23 cellular contexts compared by ENCODE assay signal in genomic region chrX:77924320-77924859, GRCh38. TPM values are rescaled to one million over a fixed set of nuclear protein-coding genes. Genes with fewer than 3 reads are reported as not detected.
A peak's percentile ranks its signal among the peaks of the same experiment; 100 is the strongest.
DNase-seq lines count a peak whose midpoint lies in the region; ATAC-seq, FAIRE-seq and TF ChIP-seq lines count a peak whose summit lies in the region.
"Had no signal": no experiment of that assay in that cellular context is flagged by ENCODE, and none has a peak within 500 bp of the region (broad histone marks: within the 10 kb centered on the region; RNA-seq: fewer than 3 reads in every experiment).

No MANE protein-coding gene starts in this region.

- TF ChIP-seq RAD21 in A549 (conservative IDR thresholded peaks at IDR 0.05 in 1 of 2, IDR thresholded peaks at IDR 0.05 in 1 of 2) (no peak), K562 (CRISPR knock-in tag; conservative IDR thresholded peaks at IDR 0.05 in 1 of 2, IDR thresholded peaks at IDR 0.05 in 1 of 2) (no peak)

- intact Hi-C loops in K562 (cut with micrococcal nuclease): no loop called here

- no peaks in the 10 kb centered on the region for H3K27me3 Mint-ChIP-seq in nephron progenitor cell (ENCODE audit: low read depth, poor library complexity)
- H3K27me3 Mint-ChIP-seq: CD4-positive, alpha-beta T cell had no signal

- CTCF ChIA-PET in A549 (lab: Yijun Ruan, JAX) (interaction anchor here (1.6 kb wide), 1 partner anchor 100 kb away, joined by 5 read pairs; no protein-coding TSS in a partner anchor), K562 (lab: Yijun Ruan, JAX; ENCODE audit: low intra/inter-chr PET ratio) (no interaction called here)

- 44% methylated on average over 2 of the region's 8 CpGs for WGBS in A549 (ENCODE audit: missing lambda C conversion rate)
- 5% methylated on average over 8 of the region's 8 CpGs for WGBS in K562 (ENCODE audit: insufficient coverage, low coverage, missing lambda C conversion rate)

- H3K36me3 ChIP-seq in K562 (ENCODE audit: control insufficient read depth, insufficient read depth, low read length): no peaks in the 10 kb centered on the region; the same call in 2 of the 3 replicates
- H3K36me3 ChIP-seq: BE2C had no signal

- in situ Hi-C loops in K562 (cut with MboI): no loop called here

- no peak overlapping the region for H3K27ac Mint-ChIP-seq in nephron progenitor cell
- H3K27ac Mint-ChIP-seq: CD14-positive monocyte; CD4-positive, alpha-beta T cell; CD8-positive, alpha-beta memory T cell had no signal

- no peak for TF ChIP-seq POLR2A in A549 (IDR thresholded peaks at IDR 0.05; ENCODE audit: low read length)
- TF ChIP-seq POLR2A in K562 (conservative IDR thresholded peaks at IDR 0.05): no peak

- no peaks in the 10 kb centered on the region for H4K20me1 ChIP-seq in K562 (replicated peaks; ENCODE audit: control insufficient read depth, insufficient read depth, low read length)
- H4K20me1 ChIP-seq: BLaER1 treated with 17β-estradiol and CSF1 and Interleukin-3, amounts not matched to agents 10 nM and 100 nM had no signal

- FAIRE-seq in A549 (lab: Jason Lieb, UNC): no peak
- no peak for FAIRE-seq in K562 (lab: Jason Lieb, UNC)
- FAIRE-seq: A204.1, H1 had no signal

- ATAC-seq in A549 (no peak), K562 (peak; percentile 51), HG02798 (IDR thresholded peaks at IDR 0.05; ENCODE audit: poor library complexity, unreplicated experiment) (no peak)

- TF ChIP-seq CTCF in A549 (IDR thresholded peaks at IDR 0.05): no peak
- no peak for TF ChIP-seq CTCF in K562 (IDR thresholded peaks at IDR 0.05 in 2 of 3, conservative IDR thresholded peaks at IDR 0.05 in 1 of 3; ENCODE audit: insufficient read depth in 2 of 3, low read depth in 1 of 3, low read length in 3 of 3)
- TF ChIP-seq CTCF in nephron progenitor cell (IDR thresholded peaks at IDR 0.05): no peak

- peaks cover 23% of the 10 kb centered on the region for H3K9me3 Mint-ChIP-seq in nephron progenitor cell
- H3K9me3 Mint-ChIP-seq: CD4-positive, alpha-beta T cell; CD8-positive, alpha-beta memory T cell had no signal

- TSS peak; percentile 19 for BruUV-seq in K562 (replicated peaks; lab: Mats Ljungman, UMichigan)

- H3K36me3 Mint-ChIP-seq in nephron progenitor cell (ENCODE audit: low read depth): peaks cover 4% of the 10 kb centered on the region

- H3K4me3 Mint-ChIP-seq in nephron progenitor cell: no peak overlapping the region
- H3K4me3 Mint-ChIP-seq: CD14-positive monocyte; CD4-positive, alpha-beta T cell; CD8-positive, alpha-beta memory T cell had no signal

- no peak overlapping the region for H3K4me3 ChIP-seq in A549
- no peak overlapping the region for H3K4me3 ChIP-seq in K562
- H3K4me3 ChIP-seq: BLaER1 treated with 17β-estradiol and CSF1 and Interleukin-3, amounts not matched to agents 10 nM and 100 nM; GM23248 had no signal

- POLR2A ChIA-PET in A549 (lab: Yijun Ruan, JAX): no interaction called here
- POLR2A ChIA-PET in K562 (lab: Yijun Ruan, JAX): no interaction called here

- TF ChIP-seq EP300 in A549 (IDR thresholded peaks at IDR 0.05) (no peak), K562 (IDR thresholded peaks at IDR 0.05; ENCODE audit: low read length) (no peak; the same call in 1 of the 2 replicates)

- H3K9me3 ChIP-seq in A549 (no peaks in the 10 kb centered on the region), K562 (replicated peaks; ENCODE audit: control insufficient read depth, insufficient read depth, low read depth, low read length) (no peaks in the 10 kb centered on the region)
- H3K9me3 ChIP-seq: BE2C had no signal

- H2AFZ ChIP-seq in K562 (ENCODE audit: low read depth, low read length): no peak overlapping the region
- H2AFZ ChIP-seq: GM23248 had no signal

- H3K9ac ChIP-seq in K562 (ENCODE audit: insufficient read depth in 1 of 2, low read depth in 2 of 2, low read length in 2 of 2): peak overlapping the region; percentile 7 to 17; a peak in 2 of 4 replicates
- H3K9ac ChIP-seq: BLaER1 treated with 17β-estradiol and CSF1 and Interleukin-3, amounts not matched to agents 10 nM and 100 nM; GM23248 had no signal

- no peaks in the 10 kb centered on the region for H3K9me1 ChIP-seq in K562 (ENCODE audit: control insufficient read depth, insufficient read depth, low read length)

- H3K27ac ChIP-seq in A549 (0 out of 6 replicates have a peak overlapping the region, but pooled peaks of 1 of the 2 experiments have one; percentile 35), K562 (ENCODE audit: extremely low read depth, low read depth, low read length) (peak overlapping the region; percentile 58; the same call in 2 of the 3 replicates)
- H3K27ac ChIP-seq: 22Rv1; BLaER1 treated with 17β-estradiol and CSF1 and Interleukin-3, amounts not matched to agents 10 nM and 100 nM; GM23248 had no signal

- H3K4me2 ChIP-seq in A549: peak overlapping the region; percentile 58
- H3K4me2 ChIP-seq in K562 (ENCODE audit: insufficient read depth, low read length): peak overlapping the region; percentile 25; the same call in 1 of the 2 replicates

- no peak for DNase-seq in A549 (ENCODE audit: low read depth in 1 of 2, low spot score in 1 of 2)
- DNase-seq in OCI-M1 (lab: John Stamatoyannopoulos, UW): peak; percentile 6
- DNase-seq in K562 (ENCODE audit: extremely low read depth in 1 of 4, low spot score in 3 of 4): no peak
- DNase-seq in putamen (ENCODE audit: low spot score): no peak
- no peak for DNase-seq in nephron progenitor cell
- DNase-seq: ACHN; AML-193; BE2C; CD4-positive, alpha-beta T cell; CD8-positive, alpha-beta memory T cell; DMS 273 treated with DMSO at 0.1 percent for 48 hours; DMS79; EL; GDM1; GM23248; H7; HCEC 1CT had no signal

- peaks cover 90% of the 10 kb centered on the region for H3K79me2 ChIP-seq in K562 (ENCODE audit: control insufficient read depth, insufficient read depth, low read length)

- peaks cover 29% of the 10 kb centered on the region; the same call in 2 of the 3 replicates for H3K4me1 ChIP-seq in A549
- peaks cover 4% of the 10 kb centered on the region in 2 experiments; a peak in 3 of 5 replicates for H3K4me1 ChIP-seq in K562 (replicated peaks in 1 of 2; ENCODE audit: control insufficient read depth in 2 of 2, insufficient read depth in 2 of 2, low read length in 2 of 2)
- H3K4me1 ChIP-seq: BE2C had no signal

- no peaks in the 10 kb centered on the region for H3K4me1 Mint-ChIP-seq in nephron progenitor cell

- H3K27me3 ChIP-seq in K562 (ENCODE audit: control insufficient read depth in 2 of 2, insufficient read depth in 2 of 2, low read length in 2 of 2): no peaks in the 10 kb centered on the region
- H3K27me3 ChIP-seq: BE2C had no signal

RNA-seq across cellular contexts. Expression of gene ATP7A, which starts 13.9 kb away (rescaled TPM):
- polyA plus RNA-seq in A549 (2011; rRNA removed): 12.2 and 13.0 TPM in 2 replicates
- 1.1 and 1.4 TPM in 2 replicates for polyA plus RNA-seq in A549 (2012; cell fraction: cytosol; rRNA removed)
- polyA plus RNA-seq in A549 (2012; cell fraction: nucleus; rRNA removed): 1.1 and 1.6 TPM in 2 replicates
- 6.0 to 6.8 TPM (median 6.5 TPM) in 3 replicates for polyA plus RNA-seq in A549 (2017; fragmentation: RNase III; extraction: RNeasy Plus Mini Kit Qiagen cat#74134 plus additional on column Dnase treatment)
- 15.8 and 18.4 TPM in 2 replicates for polyA minus RNA-seq in A549 (2011; rRNA and poly(A)+ RNA removed)
- 41.1 and 107 TPM in 2 replicates for total RNA-seq in K562 (2011; cell fraction: chromatin; rRNA removed; ENCODE audit: low replicate concordance)
- 20.2 and 29.7 TPM in 2 replicates for total RNA-seq in K562 (2011; cell fraction: nucleolus; rRNA removed)
- total RNA-seq in K562 (2011; cell fraction: nucleoplasm; rRNA removed): 63.8 and 93.5 TPM in 2 replicates
- 9.5 and 10.0 TPM in 2 replicates for total RNA-seq in K562 (2014; rRNA removed)
- total RNA-seq in K562 (2014; rRNA removed; fragmentation: Illumina TruSeq; extraction: Trizol): 19.8 and 21.6 TPM in 2 replicates
- 12.3 TPM in 2 replicates for total RNA-seq in K562 (2015; rRNA removed; fragmentation: Illumina TruSeq; extraction: Trizol)
- 13.4 and 14.8 TPM in 2 replicates for total RNA-seq in K562 (2021)
- polyA plus RNA-seq in K562 (2011; rRNA removed): 17.4 and 22.7 TPM in 2 replicates
- polyA plus RNA-seq in K562 (2011; cell fraction: cytosol; rRNA removed): 5.8 and 11.6 TPM in 2 replicates
- 7.9 and 11.6 TPM in 2 replicates for polyA plus RNA-seq in K562 (2011; cell fraction: nucleus; rRNA removed)
- polyA plus RNA-seq in K562 (2012): 5.2 and 6.5 TPM in 2 replicates
- polyA plus RNA-seq in K562 (2014; fragmentation: Illumina TruSeq; extraction: Trizol): 9.5 and 11.6 TPM in 2 replicates
- polyA plus RNA-seq in K562 (2014; fragmentation: Nextera tagmentation; extraction: Ambion mirVana): 1 to 10 TPM; 7.8 to 9.2 TPM
- polyA plus RNA-seq in K562 (2014; rRNA removed): 7.3 and 8.2 TPM in 2 replicates
- 73.5 and 78.1 TPM in 2 replicates for polyA minus RNA-seq in K562 (2011; rRNA and poly(A)+ RNA removed)
- polyA minus RNA-seq in K562 (2011; cell fraction: cytosol; rRNA and poly(A)+ RNA removed): 21.2 and 23.1 TPM in 2 replicates
- polyA minus RNA-seq in K562 (2011; cell fraction: nucleus; rRNA and poly(A)+ RNA removed): 15.1 and 28.5 TPM in 2 replicates

RNA-seq across cellular contexts. Expression of gene COX7B, which starts 25.1 kb away (rescaled TPM):
- polyA plus RNA-seq in A549 (2011; rRNA removed) (1,133 and 1,475 TPM in 2 replicates), A549 (2017; fragmentation: RNase III; extraction: RNeasy Plus Mini Kit Qiagen cat#74134 plus additional on column Dnase treatment) (792 to 839 TPM (median 813 TPM) in 3 replicates), K562 (2011; rRNA removed) (2,285 and 2,612 TPM in 2 replicates), K562 (2014; fragmentation: Illumina TruSeq; extraction: Trizol) (1,072 and 1,120 TPM in 2 replicates), K562 (2014; fragmentation: Nextera tagmentation; extraction: Ambion mirVana) (1,000 to 10,000 TPM; 2,613 to 2,891 TPM), K562 (2014; rRNA removed) (1,602 and 1,756 TPM in 2 replicates)
- 1,343 and 1,622 TPM in 2 replicates for polyA plus RNA-seq in A549 (2012; cell fraction: cytosol; rRNA removed)
- 430 and 649 TPM in 2 replicates for polyA plus RNA-seq in A549 (2012; cell fraction: nucleus; rRNA removed)
- 91.8 and 115 TPM in 2 replicates for polyA minus RNA-seq in A549 (2011; rRNA and poly(A)+ RNA removed)
- 130 and 149 TPM in 2 replicates for total RNA-seq in K562 (2011; cell fraction: chromatin; rRNA removed; ENCODE audit: low replicate concordance)
- 128 and 174 TPM in 2 replicates for total RNA-seq in K562 (2011; cell fraction: nucleolus; rRNA removed)
- total RNA-seq in K562 (2011; cell fraction: nucleoplasm; rRNA removed): 188 and 195 TPM in 2 replicates
- total RNA-seq in K562 (2014; rRNA removed) (577 and 694 TPM in 2 replicates), K562 (2014; rRNA removed; fragmentation: Illumina TruSeq; extraction: Trizol) (1,307 and 1,325 TPM in 2 replicates), K562 (2015; rRNA removed; fragmentation: Illumina TruSeq; extraction: Trizol) (976 and 1,056 TPM in 2 replicates), K562 (2021) (549 and 655 TPM in 2 replicates)
- polyA plus RNA-seq in K562 (2011; cell fraction: cytosol; rRNA removed): 1,573 and 2,417 TPM in 2 replicates
- 356 and 864 TPM in 2 replicates for polyA plus RNA-seq in K562 (2011; cell fraction: nucleus; rRNA removed)
- polyA plus RNA-seq in K562 (2012): 580 and 1,031 TPM in 2 replicates
- polyA minus RNA-seq in K562 (2011; rRNA and poly(A)+ RNA removed): 631 and 748 TPM in 2 replicates
- 157 and 174 TPM in 2 replicates for polyA minus RNA-seq in K562 (2011; cell fraction: cytosol; rRNA and poly(A)+ RNA removed)
- 26.4 and 77.2 TPM in 2 replicates for polyA minus RNA-seq in K562 (2011; cell fraction: nucleus; rRNA and poly(A)+ RNA removed)

RNA-seq across cellular contexts. Expression of gene MAGT1, which starts 29.2 kb away (rescaled TPM):
- polyA plus RNA-seq in A549 (2011; rRNA removed): 81.6 and 86.4 TPM in 2 replicates
- polyA plus RNA-seq in A549 (2012; cell fraction: cytosol; rRNA removed): 17.2 and 17.9 TPM in 2 replicates
- polyA plus RNA-seq in A549 (2012; cell fraction: nucleus; rRNA removed): 10.0 and 17.2 TPM in 2 replicates
- polyA plus RNA-seq in A549 (2017; fragmentation: RNase III; extraction: RNeasy Plus Mini Kit Qiagen cat#74134 plus additional on column Dnase treatment): 39.5 to 44.7 TPM (median 44.3 TPM) in 3 replicates
- polyA minus RNA-seq in A549 (2011; rRNA and poly(A)+ RNA removed): 64.6 and 82.8 TPM in 2 replicates
- 83.9 and 96.5 TPM in 2 replicates for total RNA-seq in K562 (2011; cell fraction: chromatin; rRNA removed; ENCODE audit: low replicate concordance)
- 52.0 and 84.7 TPM in 2 replicates for total RNA-seq in K562 (2011; cell fraction: nucleolus; rRNA removed)
- total RNA-seq in K562 (2011; cell fraction: nucleoplasm; rRNA removed): 86.7 and 126 TPM in 2 replicates
- total RNA-seq in K562 (2014; rRNA removed): 26.8 and 46.2 TPM in 2 replicates
- total RNA-seq in K562 (2014; rRNA removed; fragmentation: Illumina TruSeq; extraction: Trizol): 35.4 and 37.8 TPM in 2 replicates
- 28.7 and 29.4 TPM in 2 replicates for total RNA-seq in K562 (2015; rRNA removed; fragmentation: Illumina TruSeq; extraction: Trizol)
- 21.8 and 21.9 TPM in 2 replicates for total RNA-seq in K562 (2021)
- polyA plus RNA-seq in K562 (2011; rRNA removed): 26.1 and 34.9 TPM in 2 replicates
- polyA plus RNA-seq in K562 (2011; cell fraction: cytosol; rRNA removed): 11.2 and 17.7 TPM in 2 replicates
- polyA plus RNA-seq in K562 (2011; cell fraction: nucleus; rRNA removed): 9.2 and 9.5 TPM in 2 replicates
- polyA plus RNA-seq in K562 (2012): 26.6 and 34.6 TPM in 2 replicates
- polyA plus RNA-seq in K562 (2014; fragmentation: Illumina TruSeq; extraction: Trizol): 25.0 and 28.8 TPM in 2 replicates
- 10 to 100 TPM; 19.0 to 23.1 TPM for polyA plus RNA-seq in K562 (2014; fragmentation: Nextera tagmentation; extraction: Ambion mirVana)
- polyA plus RNA-seq in K562 (2014; rRNA removed): 15.5 and 16.5 TPM in 2 replicates
- 115 and 116 TPM in 2 replicates for polyA minus RNA-seq in K562 (2011; rRNA and poly(A)+ RNA removed)
- 28.0 and 38.1 TPM in 2 replicates for polyA minus RNA-seq in K562 (2011; cell fraction: cytosol; rRNA and poly(A)+ RNA removed)
- polyA minus RNA-seq in K562 (2011; cell fraction: nucleus; rRNA and poly(A)+ RNA removed): 13.3 and 22.0 TPM in 2 replicates

RNA-seq across cellular contexts. Expression of gene PGAM4, which starts 45.0 kb away (rescaled TPM):
- 0.22 TPM in 1 of 2 replicates, not detected in the other for polyA plus RNA-seq in A549 (2011; rRNA removed)
- not detected in 2 replicates for polyA plus RNA-seq in A549 (2012; cell fraction: cytosol; rRNA removed)
- polyA plus RNA-seq in A549 (2012; cell fraction: nucleus; rRNA removed): not detected in 2 replicates
- polyA plus RNA-seq in A549 (2017; fragmentation: RNase III; extraction: RNeasy Plus Mini Kit Qiagen cat#74134 plus additional on column Dnase treatment): 0.17 TPM in 1 of 3 replicates, not detected in the others
- not detected in 2 replicates for polyA minus RNA-seq in A549 (2011; rRNA and poly(A)+ RNA removed)
- not detected in 2 replicates for total RNA-seq in K562 (2011; cell fraction: chromatin; rRNA removed; ENCODE audit: low replicate concordance)
- not detected in 2 replicates for total RNA-seq in K562 (2011; cell fraction: nucleolus; rRNA removed)
- total RNA-seq in K562 (2011; cell fraction: nucleoplasm; rRNA removed): not detected in 2 replicates
- not detected in 2 replicates for total RNA-seq in K562 (2014; rRNA removed)
- total RNA-seq in K562 (2014; rRNA removed; fragmentation: Illumina TruSeq; extraction: Trizol): 0.32 and 0.55 TPM in 2 replicates
- total RNA-seq in K562 (2015; rRNA removed; fragmentation: Illumina TruSeq; extraction: Trizol): not detected in 2 replicates
- total RNA-seq in K562 (2021): not detected in 2 replicates
- polyA plus RNA-seq in K562 (2011; rRNA removed): 0.72 and 0.75 TPM in 2 replicates
- polyA plus RNA-seq in K562 (2011; cell fraction: cytosol; rRNA removed): 0.59 and 0.92 TPM in 2 replicates
- polyA plus RNA-seq in K562 (2011; cell fraction: nucleus; rRNA removed): not detected in 2 replicates
- polyA plus RNA-seq in K562 (2012): 0.19 TPM in 1 of 2 replicates, not detected in the other
- polyA plus RNA-seq in K562 (2014; fragmentation: Illumina TruSeq; extraction: Trizol): not detected in 2 replicates
- polyA plus RNA-seq in K562 (2014; fragmentation: Nextera tagmentation; extraction: Ambion mirVana): not detected
- polyA plus RNA-seq in K562 (2014; rRNA removed): not detected in 2 replicates
- not detected in 2 replicates for polyA minus RNA-seq in K562 (2011; rRNA and poly(A)+ RNA removed)
- not detected in 2 replicates for polyA minus RNA-seq in K562 (2011; cell fraction: cytosol; rRNA and poly(A)+ RNA removed)
- polyA minus RNA-seq in K562 (2011; cell fraction: nucleus; rRNA and poly(A)+ RNA removed): not detected in 2 replicates
- total RNA-seq: CD4-positive, alpha-beta T cell; GM23248 had no signal
- polyA plus RNA-seq: CD14-positive monocyte; CD8-positive, alpha-beta memory T cell; GM23248 had no signal

Comparison
In these comparisons a context has a peak if more than half of its experiments do, and no peak if none do; other contexts are left out.
1. Of the 35 proteins assayed by ChIP-seq in both K562 and A549: peak only in K562: KDM1A; only in A549: none; in both: none; in neither: 34.